Comparison of ENCODE assay signal across 1 cellular context in genomic region chr7:68470836-68471235, GRCh38.
TF ChIP-seq lines count a peak whose summit lies in the region.

No MANE protein-coding gene starts in this region.

TF ChIP-seq in HepG2, 621 proteins besides CTCF, POLR2A, EP300 and RAD21 (continued from another document):
- TF ChIP-seq, protein P1, sequence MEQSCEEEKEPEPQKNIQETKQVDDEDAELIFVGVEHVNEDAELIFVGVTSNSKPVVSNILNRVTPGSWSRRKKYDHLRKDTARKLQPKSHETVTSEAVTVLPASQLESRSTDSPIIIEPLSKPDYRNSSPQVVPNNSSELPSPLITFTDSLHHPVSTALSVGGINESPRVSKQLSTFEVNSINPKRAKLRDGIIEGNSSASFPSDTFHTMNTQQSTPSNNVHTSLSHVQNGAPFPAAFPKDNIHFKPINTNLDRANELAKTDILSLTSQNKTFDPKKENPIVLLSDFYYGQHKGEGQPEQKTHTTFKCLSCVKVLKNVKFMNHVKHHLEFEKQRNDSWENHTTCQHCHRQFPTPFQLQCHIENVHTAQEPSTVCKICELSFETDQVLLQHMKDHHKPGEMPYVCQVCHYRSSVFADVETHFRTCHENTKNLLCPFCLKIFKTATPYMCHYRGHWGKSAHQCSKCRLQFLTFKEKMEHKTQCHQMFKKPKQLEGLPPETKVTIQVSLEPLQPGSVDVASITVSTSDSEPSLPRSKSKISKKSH (CRISPR knock-in tag; IDR thresholded peaks at IDR 0.05; ENCODE audit: borderline replicate concordance) = no peak
- TF ChIP-seq, protein P2, sequence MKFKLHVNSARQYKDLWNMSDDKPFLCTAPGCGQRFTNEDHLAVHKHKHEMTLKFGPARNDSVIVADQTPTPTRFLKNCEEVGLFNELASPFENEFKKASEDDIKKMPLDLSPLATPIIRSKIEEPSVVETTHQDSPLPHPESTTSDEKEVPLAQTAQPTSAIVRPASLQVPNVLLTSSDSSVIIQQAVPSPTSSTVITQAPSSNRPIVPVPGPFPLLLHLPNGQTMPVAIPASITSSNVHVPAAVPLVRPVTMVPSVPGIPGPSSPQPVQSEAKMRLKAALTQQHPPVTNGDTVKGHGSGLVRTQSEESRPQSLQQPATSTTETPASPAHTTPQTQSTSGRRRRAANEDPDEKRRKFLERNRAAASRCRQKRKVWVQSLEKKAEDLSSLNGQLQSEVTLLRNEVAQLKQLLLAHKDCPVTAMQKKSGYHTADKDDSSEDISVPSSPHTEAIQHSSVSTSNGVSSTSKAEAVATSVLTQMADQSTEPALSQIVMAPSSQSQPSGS (CRISPR knock-in tag; IDR thresholded peaks at IDR 0.05) = no peak
- TF ChIP-seq ADNP (CRISPR knock-in tag; IDR thresholded peaks at IDR 0.05) (no peak), MZF1 (CRISPR knock-in tag; IDR thresholded peaks at IDR 0.05; ENCODE audit: borderline replicate concordance) (no peak), CERS6 (CRISPR knock-in tag; IDR thresholded peaks at IDR 0.05) (no peak)
